ENCODE assay signal across 8 cellular contexts in the genomic region with DNA sequence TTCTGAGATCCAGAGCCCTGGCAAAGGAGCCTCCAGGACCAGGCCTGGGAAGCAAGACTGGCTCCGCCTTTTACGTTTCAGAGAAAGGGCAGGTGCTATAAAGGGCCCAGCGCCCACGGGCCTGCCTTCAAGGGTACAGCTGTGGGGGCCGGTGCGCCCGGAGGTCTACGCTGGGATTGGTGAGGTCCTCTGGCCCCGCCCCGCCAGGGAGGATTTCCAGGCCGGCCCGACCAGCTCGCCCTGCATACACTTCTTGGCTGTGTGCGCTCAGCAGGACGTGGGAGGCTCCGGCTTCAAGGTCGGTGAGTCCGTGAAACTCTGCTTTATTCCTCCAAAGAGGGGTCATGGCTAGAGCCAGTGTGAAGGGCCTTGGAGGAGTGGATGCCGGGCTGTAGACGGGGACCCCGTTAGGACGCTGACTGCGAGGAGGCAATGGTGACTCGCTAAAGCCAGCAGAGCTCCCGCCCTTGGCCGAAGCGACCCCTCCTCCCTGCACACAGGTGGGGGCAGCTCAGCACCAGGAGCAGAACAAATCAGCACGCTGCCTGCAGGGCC.
A peak's percentile ranks its signal among the peaks of the same experiment; 100 is the strongest.
DNase-seq lines count a peak whose midpoint lies in the region; ATAC-seq lines count a peak whose summit lies in the region.

A gene (plus strand): TSS at position 243 of the 555 bp plus-strand sequence. CDS start 17,811 bp downstream, outside the sequence.

- H3K4me3 ChIP-seq in iPS-18c (ENCODE audit: insufficient read depth, low read depth, low read length): peak within 1 kb of the TSS; percentile 66
- H3K4me3 ChIP-seq in skeletal muscle cell (ENCODE audit: low read depth, low read length): peak within 1 kb of the TSS; percentile 20

- in situ Hi-C loops in KBM-7 (cut with MboI; ENCODE audit: low pct_unique_long_range_greater_than_20kb, low sequenced_read_pairs): no loop called here

- DNase-seq in caudate nucleus (lab: John Stamatoyannopoulos, UW) (peak in 24 of 61 donors; percentile 10 to 58 (median 28)), skeletal muscle cell (ENCODE audit: low read depth) (no peak), NCI-H1694 (lab: John Stamatoyannopoulos, UW) (no peak), KBM-7 (no peak)
- no peak for DNase-seq in stimulated activated CD4-positive, alpha-beta T cell treated with anti-CD3 and anti-CD28 coated beads, Interleukin-4, amount 100 ng/mL, for 24 hours

- ATAC-seq in HG02610 (IDR thresholded peaks at IDR 0.05; ENCODE audit: unreplicated experiment) (peak; percentile 48), HG02840 (IDR thresholded peaks at IDR 0.05; ENCODE audit: low FRiP score, unreplicated experiment) (no peak)

- H3K9me3 ChIP-seq in iPS-18c (ENCODE audit: control insufficient read depth, insufficient read depth, low read length): no peaks in the 10 kb centered on the region

- H3K27ac ChIP-seq in caudate nucleus (ENCODE audit: low read depth, low read length): peak within 1 kb of the TSS; percentile 68
